13 cellular contexts compared by ENCODE assay signal in genomic region chr6:7543761-7544424, GRCh38. TPM values are rescaled to one million over a fixed set of nuclear protein-coding genes. Genes with fewer than 3 reads are reported as not detected.
A peak's percentile ranks its signal among the peaks of the same experiment; 100 is the strongest.
DNase-seq lines count a peak whose midpoint lies in the region; ATAC-seq and TF ChIP-seq lines count a peak whose summit lies in the region.
"Had no signal": no experiment of that assay in that cellular context is flagged by ENCODE, and none has a peak within 500 bp of the region (broad histone marks: within the 10 kb centered on the region; RNA-seq: fewer than 3 reads in every experiment).

No MANE protein-coding gene starts in this region.

- H3K27me3 Mint-ChIP-seq in memory B cell: peaks cover 19% of the 10 kb centered on the region
- peaks cover 68% of the 10 kb centered on the region for H3K27me3 Mint-ChIP-seq in activated T-helper 2 cell treated with anti-CD3 and anti-CD28 coated beads, Interferon-gamma antibody, Interleukin-2, Interleukin-4, amounts not matched to agents 10 μg/mL and 5 μg/mL and 100 μg/mL, durations not matched to agents 14 hours and 24 hours and 36 hours (ENCODE audit: low read depth)
- H3K27me3 Mint-ChIP-seq in activated naive CD4-positive, alpha-beta T cell treated with anti-CD3 and anti-CD28 coated beads for 36 hours (ENCODE audit: low read depth): peaks cover 63% of the 10 kb centered on the region

- peaks cover 0 to 27% (median 5%) of the 10 kb centered on the region in 12 donors for H3K4me1 ChIP-seq in heart left ventricle
- peaks cover 0 to 47% (median 31%) of the 10 kb centered on the region in 4 donors for H3K4me1 ChIP-seq in transverse colon

- no peaks in the 10 kb centered on the region for H3K36me3 Mint-ChIP-seq in memory B cell
- H3K36me3 Mint-ChIP-seq in activated T-helper 2 cell treated with anti-CD3 and anti-CD28 coated beads, Interferon-gamma antibody, Interleukin-2, Interleukin-4, amounts not matched to agents 10 μg/mL and 5 μg/mL and 100 μg/mL, durations not matched to agents 14 hours and 24 hours and 36 hours (ENCODE audit: low read depth): no peaks in the 10 kb centered on the region
- H3K36me3 Mint-ChIP-seq in activated naive CD4-positive, alpha-beta T cell treated with anti-CD3 and anti-CD28 coated beads for 36 hours (ENCODE audit: low read depth): no peaks in the 10 kb centered on the region

- no peak overlapping the region for H3K27ac Mint-ChIP-seq in memory B cell
- no peak overlapping the region for H3K27ac Mint-ChIP-seq in activated T-helper 2 cell treated with anti-CD3 and anti-CD28 coated beads, Interferon-gamma antibody, Interleukin-2, Interleukin-4, amounts not matched to agents 10 μg/mL and 5 μg/mL and 100 μg/mL, durations not matched to agents 14 hours and 24 hours and 36 hours
- H3K27ac Mint-ChIP-seq in activated naive CD4-positive, alpha-beta T cell treated with anti-CD3 and anti-CD28 coated beads for 36 hours: no peak overlapping the region

- no peaks in the 10 kb centered on the region for H3K9me3 Mint-ChIP-seq in memory B cell
- H3K9me3 Mint-ChIP-seq in activated T-helper 2 cell treated with anti-CD3 and anti-CD28 coated beads, Interferon-gamma antibody, Interleukin-2, Interleukin-4, amounts not matched to agents 10 μg/mL and 5 μg/mL and 100 μg/mL, durations not matched to agents 14 hours and 24 hours and 36 hours: no peaks in the 10 kb centered on the region
- no peaks in the 10 kb centered on the region for H3K9me3 Mint-ChIP-seq in activated naive CD4-positive, alpha-beta T cell treated with anti-CD3 and anti-CD28 coated beads for 36 hours

- CTCF ChIA-PET in activated naive CD4-positive, alpha-beta T cell treated with anti-CD3 and anti-CD28 coated beads for 36 hours (lab: Charles Lee): no interaction called here

- peaks cover 4% of the 10 kb centered on the region for H3K4me1 Mint-ChIP-seq in memory B cell
- H3K4me1 Mint-ChIP-seq in activated T-helper 2 cell treated with anti-CD3 and anti-CD28 coated beads, Interferon-gamma antibody, Interleukin-2, Interleukin-4, amounts not matched to agents 10 μg/mL and 5 μg/mL and 100 μg/mL, durations not matched to agents 14 hours and 24 hours and 36 hours (ENCODE audit: low read depth): peaks cover 9% of the 10 kb centered on the region
- H3K4me1 Mint-ChIP-seq in activated naive CD4-positive, alpha-beta T cell treated with anti-CD3 and anti-CD28 coated beads for 36 hours (ENCODE audit: low read depth): peaks cover 6% of the 10 kb centered on the region

- H3K4me3 ChIP-seq in heart left ventricle (peak overlapping the region; percentile 9 to 83 (median 70)), brain microvascular endothelial cell (ENCODE audit: low read depth, low read length) (peak overlapping the region; percentile 81), transverse colon (peak overlapping the region in 3 of 4 donors; percentile 56 to 70 (median 58))
- H3K4me3 ChIP-seq: BLaER1 had no signal

- no peak for TF ChIP-seq POLR2A in heart left ventricle (IDR thresholded peaks at IDR 0.05)
- TF ChIP-seq POLR2A in transverse colon (IDR thresholded peaks at IDR 0.05): no peak

- H3K27me3 ChIP-seq in heart left ventricle (peaks cover 0 to 93% (median 34%) of the 10 kb centered on the region in 9 donors), brain microvascular endothelial cell (replicated peaks) (no peaks in the 10 kb centered on the region), transverse colon (peaks cover 45% of the 10 kb centered on the region)
- H3K27me3 ChIP-seq: ovary had no signal

- H3K4me3 Mint-ChIP-seq in memory B cell: peak overlapping the region; percentile 27
- no peak overlapping the region for H3K4me3 Mint-ChIP-seq in activated T-helper 2 cell treated with anti-CD3 and anti-CD28 coated beads, Interferon-gamma antibody, Interleukin-2, Interleukin-4, amounts not matched to agents 10 μg/mL and 5 μg/mL and 100 μg/mL, durations not matched to agents 14 hours and 24 hours and 36 hours (ENCODE audit: low read depth)
- no peak overlapping the region for H3K4me3 Mint-ChIP-seq in activated naive CD4-positive, alpha-beta T cell treated with anti-CD3 and anti-CD28 coated beads for 36 hours

- H3K9me3 ChIP-seq in heart left ventricle: no peaks in the 10 kb centered on the region
- no peaks in the 10 kb centered on the region for H3K9me3 ChIP-seq in transverse colon
- H3K9me3 ChIP-seq: BLaER1, ovary had no signal

- no peak for DNase-seq in heart left ventricle
- no peak for DNase-seq in Right ventricle myocardium superior
- DNase-seq in brain microvascular endothelial cell: no peak
- DNase-seq in memory B cell (ENCODE audit: low spot score in 2 of 2): no peak
- DNase-seq in transverse colon: no peak
- no peak for DNase-seq in activated T-helper 2 cell treated with anti-CD3 and anti-CD28 coated beads, Interferon-gamma antibody, Interleukin-2, Interleukin-4, amounts not matched to agents 10 μg/mL and 5 μg/mL and 100 μg/mL, durations not matched to agents 14 hours and 24 hours and 36 hours (ENCODE audit: low spot score)
- DNase-seq in activated naive CD4-positive, alpha-beta T cell treated with anti-CD3 and anti-CD28 coated beads for 36 hours: no peak
- DNase-seq: activated gamma-delta T cell, NCI-H2107 had no signal

- WGBS in heart left ventricle, 4 donors: 27 to 40% (median 35%) methylated on average over 13 of the region's 13 CpGs
- 17 to 34% methylated on average over 6 to 13 of the region's 13 CpGs for WGBS in transverse colon (ENCODE audit: low coverage in 1 of 2), 2 donors

- ATAC-seq in heart left ventricle (peak in 1 of 4 donors; percentile 13), Right ventricle myocardium superior (ENCODE audit: poor library complexity) (no peak), memory B cell (ENCODE audit: low read depth) (no peak), GM18520 (IDR thresholded peaks at IDR 0.05; ENCODE audit: unreplicated experiment) (no peak)

- TF ChIP-seq CTCF in heart left ventricle (IDR thresholded peaks at IDR 0.05) (no peak), brain microvascular endothelial cell (IDR thresholded peaks at IDR 0.05; ENCODE audit: low read depth, low read length, missing control alignments) (peak; percentile 3), transverse colon (IDR thresholded peaks at IDR 0.05) (no peak)

- H3K36me3 ChIP-seq in heart left ventricle (no peaks in the 10 kb centered on the region), brain microvascular endothelial cell (replicated peaks) (no peaks in the 10 kb centered on the region), transverse colon (no peaks in the 10 kb centered on the region)
- H3K36me3 ChIP-seq: BLaER1, ovary had no signal

- intact Hi-C loops in heart left ventricle (cut with DNase I): loop anchor here in 7 of 10 donors (2.0 to 5.0 kb wide), 4 partner anchors 48 to 119 kb away; partner anchors contain the start of gene SNRNP48 (in 1 of the 7)
- intact Hi-C loops in Right ventricle myocardium superior (cut with DNase I): no loop called here
- intact Hi-C loops in transverse colon (cut with DNase I; ENCODE audit: low total_unique reads): no loop called here
- intact Hi-C loops in activated T-helper 2 cell treated with anti-CD3 and anti-CD28 coated beads, Interferon-gamma antibody, Interleukin-2, Interleukin-4, amounts not matched to agents 10 μg/mL and 5 μg/mL and 100 μg/mL, durations not matched to agents 14 hours and 24 hours and 36 hours (cut with micrococcal nuclease): loop anchor here (5.0 kb wide), 1 partner anchor 183 kb away; the partner anchor contains the start of gene BMP6
- intact Hi-C loops in activated naive CD4-positive, alpha-beta T cell treated with anti-CD3 and anti-CD28 coated beads for 36 hours (cut with micrococcal nuclease): loop anchor here (2.0 kb wide), 1 partner anchor 47 kb away; the partner anchor contains the start of gene SNRNP48

- no peak for TF ChIP-seq EP300 in transverse colon (IDR thresholded peaks at IDR 0.05; ENCODE audit: low read depth)

- peak overlapping the region; percentile 17 to 97 (median 91) for H3K27ac ChIP-seq in heart left ventricle
- H3K27ac ChIP-seq in brain microvascular endothelial cell: peak overlapping the region; percentile 70
- H3K27ac ChIP-seq in transverse colon: peak overlapping the region; percentile 76 to 91 (median 86)
- H3K27ac ChIP-seq: BLaER1, ovary had no signal

- in situ Hi-C loops in brain microvascular endothelial cell (cut with HindIII; ENCODE audit: low pct_ligation_motif_present, low sequenced_read_pairs): no loop called here
- in situ Hi-C loops in transverse colon (cut with MboI; ENCODE audit: low pct_ligation_motif_present in 1 of 4, low pct_unique_long_range_greater_than_20kb in 1 of 4, low sequenced_read_pairs in 3 of 4): no loop called here

RNA-seq across cellular contexts. Expression of gene DSP, which starts 2.4 kb away (rescaled TPM):
- total RNA-seq in heart left ventricle: 100 to 1,000 TPM; 238 to 373 (median 337) TPM
- 100 to 1,000 TPM in 1 of 2 donors, 10 to 100 TPM in 1; 81.9 to 130 TPM for polyA plus RNA-seq in heart left ventricle
- 350 TPM for total RNA-seq in Right ventricle myocardium superior
- total RNA-seq in transverse colon: 100 to 1,000 TPM; 160 to 243 (median 202) TPM
- total RNA-seq in activated T-helper 2 cell treated with anti-CD3 and anti-CD28 coated beads, Interferon-gamma antibody, Interleukin-2, Interleukin-4, amounts not matched to agents 10 μg/mL and 5 μg/mL and 100 μg/mL, durations not matched to agents 14 hours and 24 hours and 36 hours: 0.02 TPM in 2 replicates
- total RNA-seq in activated naive CD4-positive, alpha-beta T cell treated with anti-CD3 and anti-CD28 coated beads for 36 hours: under 1 TPM in 1 of 2 experiments, not detected in 1; 0.22 TPM
- total RNA-seq: T-helper 2 cell treated with Interferon-gamma antibody and Interleukin-4, amounts not matched to agents 100 ng/mL and 5 ng/mL, for 36 hours had no signal

RNA-seq across cellular contexts. Expression of gene SNRNP48, which starts 46.1 kb away (rescaled TPM):
- total RNA-seq in heart left ventricle (10 to 100 TPM in 7 of 9 donors, 1 to 10 TPM in 2; 8.2 to 25.8 (median 13.3) TPM), Right ventricle myocardium superior (17.5 TPM), transverse colon (10 to 100 TPM in 3 of 4 donors, 1 to 10 TPM in 1; 7.9 to 31.8 (median 16.6) TPM)
- polyA plus RNA-seq in heart left ventricle: 10 to 100 TPM in 1 of 2 donors, 1 to 10 TPM in 1; 9.0 to 20.4 TPM
- 16.8 and 17.7 TPM in 2 replicates for total RNA-seq in activated T-helper 2 cell treated with anti-CD3 and anti-CD28 coated beads, Interferon-gamma antibody, Interleukin-2, Interleukin-4, amounts not matched to agents 10 μg/mL and 5 μg/mL and 100 μg/mL, durations not matched to agents 14 hours and 24 hours and 36 hours
- 10 to 100 TPM; 22.7 to 22.8 TPM for total RNA-seq in activated naive CD4-positive, alpha-beta T cell treated with anti-CD3 and anti-CD28 coated beads for 36 hours

Comparison
In these comparisons a context has a peak if more than half of its experiments do, and no peak if none do; other contexts are left out.
1. intact Hi-C loops: an anchor here in heart left ventricle (2.0 to 5.0 kb wide), activated T-helper 2 cell treated with anti-CD3 and anti-CD28 coated beads, Interferon-gamma antibody, Interleukin-2, Interleukin-4, amounts not matched to agents 10 μg/mL and 5 μg/mL and 100 μg/mL, durations not matched to agents 14 hours and 24 hours and 36 hours (5.0 kb wide) and activated naive CD4-positive, alpha-beta T cell treated with anti-CD3 and anti-CD28 coated beads for 36 hours (2.0 kb wide); none called in Right ventricle myocardium superior and transverse colon.
2. RNA of gene DSP, which starts 2.4 kb away (total RNA-seq): 350 TPM in Right ventricle myocardium superior (single experiment), 238 to 373 TPM in heart left ventricle and 160 to 243 TPM in transverse colon; 0.22 TPM in activated naive CD4-positive, alpha-beta T cell treated with anti-CD3 and anti-CD28 coated beads for 36 hours and 0.02 TPM in activated T-helper 2 cell treated with anti-CD3 and anti-CD28 coated beads, Interferon-gamma antibody, Interleukin-2, Interleukin-4, amounts not matched to agents 10 μg/mL and 5 μg/mL and 100 μg/mL, durations not matched to agents 14 hours and 24 hours and 36 hours; every median in the first group is over 100 times any median in the second.
3. Peak in every context shown above with its lines, with median percentiles within 50 percentile points of each other: H3K27ac ChIP-seq and H3K4me3 ChIP-seq.